1 cellular context compared by ENCODE assay signal in the genomic region with DNA sequence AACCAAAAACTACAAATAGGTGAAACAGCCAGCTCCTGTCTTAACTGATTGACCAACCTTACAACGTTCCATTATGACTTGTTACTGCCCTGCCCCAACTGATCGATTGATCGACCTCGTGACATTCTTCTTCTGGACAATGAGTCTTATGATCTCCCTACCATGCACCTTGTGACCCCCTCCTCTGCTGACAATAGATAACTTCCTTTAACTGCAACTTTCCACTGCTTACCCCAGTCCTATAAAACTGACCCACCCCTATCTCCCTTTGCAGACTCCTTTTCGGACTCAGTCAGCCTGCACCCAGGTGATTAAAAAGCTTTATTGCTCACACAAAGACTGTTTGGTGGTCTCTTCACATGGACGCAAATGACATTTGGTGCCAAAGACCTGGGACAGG.
TF ChIP-seq lines count a peak whose summit lies in the region.
"Not testable (repeated sequence)": the region's sequence is repeated elsewhere in the genome, so short reads cannot be mapped to it uniquely, and the experiment has no call there.

No MANE protein-coding gene starts in this region.

TF ChIP-seq in K562, 482 proteins besides CTCF, POLR2A, EP300 and RAD21 (continues in another document):
- TF ChIP-seq, protein P1, sequence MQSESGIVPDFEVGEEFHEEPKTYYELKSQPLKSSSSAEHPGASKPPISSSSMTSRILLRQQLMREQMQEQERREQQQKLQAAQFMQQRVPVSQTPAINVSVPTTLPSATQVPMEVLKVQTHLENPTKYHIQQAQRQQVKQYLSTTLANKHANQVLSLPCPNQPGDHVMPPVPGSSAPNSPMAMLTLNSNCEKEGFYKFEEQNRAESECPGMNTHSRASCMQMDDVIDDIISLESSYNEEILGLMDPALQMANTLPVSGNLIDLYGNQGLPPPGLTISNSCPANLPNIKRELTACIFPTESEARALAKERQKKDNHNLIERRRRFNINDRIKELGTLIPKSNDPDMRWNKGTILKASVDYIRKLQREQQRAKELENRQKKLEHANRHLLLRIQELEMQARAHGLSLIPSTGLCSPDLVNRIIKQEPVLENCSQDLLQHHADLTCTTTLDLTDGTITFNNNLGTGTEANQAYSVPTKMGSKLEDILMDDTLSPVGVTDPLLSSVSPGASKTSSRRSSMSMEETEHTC (IDR thresholded peaks at IDR 0.05): peak; percentile 74; the same call in 1 of the 2 replicates
- TF ChIP-seq HLTF (IDR thresholded peaks at IDR 0.05): 0 out of 2 replicates have a peak, but pooled peaks have one; percentile 56
- peak; percentile 80 for TF ChIP-seq TOE1 (IDR thresholded peaks at IDR 0.05; ENCODE audit: borderline replicate concordance)
- not testable (repeated sequence) for TF ChIP-seq TOE1 (CRISPR knock-in tag; IDR thresholded peaks at IDR 0.05; ENCODE audit: borderline replicate concordance, low read depth); TEAD4 (CRISPR knock-in tag; IDR thresholded peaks at IDR 0.05; ENCODE audit: borderline replicate concordance)
- peak; percentile 80 for TF ChIP-seq SMARCA4 (IDR thresholded peaks at IDR 0.05)
- peak; percentile 97 for TF ChIP-seq CBFA2T3 (IDR thresholded peaks at IDR 0.05)
- peak; percentile 32 for TF ChIP-seq NEUROD1 (IDR thresholded peaks at IDR 0.05; ENCODE audit: borderline replicate concordance, low read depth, low read length, partially characterized antibody)
- peak; percentile 54; the same call in 1 of the 2 replicates for TF ChIP-seq RAD51 (IDR thresholded peaks at IDR 0.05; ENCODE audit: borderline replicate concordance, low read depth)
- peak; percentile 74; the same call in 1 of the 2 replicates for TF ChIP-seq POLR2AphosphoS5 (IDR thresholded peaks at IDR 0.05; ENCODE audit: control insufficient read depth, insufficient read depth, low read depth, low read length)
- TF ChIP-seq, protein P2, sequence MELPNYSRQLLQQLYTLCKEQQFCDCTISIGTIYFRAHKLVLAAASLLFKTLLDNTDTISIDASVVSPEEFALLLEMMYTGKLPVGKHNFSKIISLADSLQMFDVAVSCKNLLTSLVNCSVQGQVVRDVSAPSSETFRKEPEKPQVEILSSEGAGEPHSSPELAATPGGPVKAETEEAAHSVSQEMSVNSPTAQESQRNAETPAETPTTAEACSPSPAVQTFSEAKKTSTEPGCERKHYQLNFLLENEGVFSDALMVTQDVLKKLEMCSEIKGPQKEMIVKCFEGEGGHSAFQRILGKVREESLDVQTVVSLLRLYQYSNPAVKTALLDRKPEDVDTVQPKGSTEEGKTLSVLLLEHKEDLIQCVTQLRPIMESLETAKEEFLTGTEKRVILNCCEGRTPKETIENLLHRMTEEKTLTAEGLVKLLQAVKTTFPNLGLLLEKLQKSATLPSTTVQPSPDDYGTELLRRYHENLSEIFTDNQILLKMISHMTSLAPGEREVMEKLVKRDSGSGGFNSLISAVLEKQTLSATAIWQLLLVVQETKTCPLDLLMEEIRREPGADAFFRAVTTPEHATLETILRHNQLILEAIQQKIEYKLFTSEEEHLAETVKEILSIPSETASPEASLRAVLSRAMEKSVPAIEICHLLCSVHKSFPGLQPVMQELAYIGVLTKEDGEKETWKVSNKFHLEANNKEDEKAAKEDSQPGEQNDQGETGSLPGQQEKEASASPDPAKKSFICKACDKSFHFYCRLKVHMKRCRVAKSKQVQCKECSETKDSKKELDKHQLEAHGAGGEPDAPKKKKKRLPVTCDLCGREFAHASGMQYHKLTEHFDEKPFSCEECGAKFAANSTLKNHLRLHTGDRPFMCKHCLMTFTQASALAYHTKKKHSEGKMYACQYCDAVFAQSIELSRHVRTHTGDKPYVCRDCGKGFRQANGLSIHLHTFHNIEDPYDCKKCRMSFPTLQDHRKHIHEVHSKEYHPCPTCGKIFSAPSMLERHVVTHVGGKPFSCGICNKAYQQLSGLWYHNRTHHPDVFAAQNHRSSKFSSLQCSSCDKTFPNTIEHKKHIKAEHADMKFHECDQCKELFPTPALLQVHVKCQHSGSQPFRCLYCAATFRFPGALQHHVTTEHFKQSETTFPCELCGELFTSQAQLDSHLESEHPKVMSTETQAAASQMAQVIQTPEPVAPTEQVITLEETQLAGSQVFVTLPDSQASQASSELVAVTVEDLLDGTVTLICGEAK (IDR thresholded peaks at IDR 0.05): peak; percentile 63
- TF ChIP-seq, protein P2 (CRISPR knock-in tag; IDR thresholded peaks at IDR 0.05): not testable (repeated sequence)
- TF ChIP-seq ATF7 (IDR thresholded peaks at IDR 0.05): 0 out of 2 replicates have a peak, but pooled peaks have one; percentile 32
- TF ChIP-seq ELF4 (CRISPR knock-in tag; IDR thresholded peaks at IDR 0.05): peak; percentile 67; the same call in 1 of the 2 replicates
- TF ChIP-seq EHMT2 (IDR thresholded peaks at IDR 0.05): peak; percentile 67
- peak; percentile 95 for TF ChIP-seq ARID1B (IDR thresholded peaks at IDR 0.05)
- peak; percentile 25; the same call in 1 of the 2 replicates for TF ChIP-seq ZNF134 (CRISPR knock-in tag; conservative IDR thresholded peaks at IDR 0.05)
- TF ChIP-seq ARNT (IDR thresholded peaks at IDR 0.05): peak; percentile 69 to 76; a peak in 2 of 4 replicates
- TF ChIP-seq SMARCC2 (IDR thresholded peaks at IDR 0.05; ENCODE audit: low read depth): 0 out of 2 replicates have a peak, but pooled peaks have one; percentile 28
- TF ChIP-seq PML (IDR thresholded peaks at IDR 0.05; ENCODE audit: low read length): 0 out of 2 replicates have a peak, but pooled peaks have one; percentile 22
- peak; percentile 33; the same call in 1 of the 2 replicates for TF ChIP-seq BCOR (IDR thresholded peaks at IDR 0.05)
- TF ChIP-seq NCOA4 (IDR thresholded peaks at IDR 0.05; ENCODE audit: partially characterized antibody): peak; percentile 50
- peak; percentile 41 for TF ChIP-seq CXXC5 (CRISPR knock-in tag; IDR thresholded peaks at IDR 0.05)
- TF ChIP-seq, protein P3, sequence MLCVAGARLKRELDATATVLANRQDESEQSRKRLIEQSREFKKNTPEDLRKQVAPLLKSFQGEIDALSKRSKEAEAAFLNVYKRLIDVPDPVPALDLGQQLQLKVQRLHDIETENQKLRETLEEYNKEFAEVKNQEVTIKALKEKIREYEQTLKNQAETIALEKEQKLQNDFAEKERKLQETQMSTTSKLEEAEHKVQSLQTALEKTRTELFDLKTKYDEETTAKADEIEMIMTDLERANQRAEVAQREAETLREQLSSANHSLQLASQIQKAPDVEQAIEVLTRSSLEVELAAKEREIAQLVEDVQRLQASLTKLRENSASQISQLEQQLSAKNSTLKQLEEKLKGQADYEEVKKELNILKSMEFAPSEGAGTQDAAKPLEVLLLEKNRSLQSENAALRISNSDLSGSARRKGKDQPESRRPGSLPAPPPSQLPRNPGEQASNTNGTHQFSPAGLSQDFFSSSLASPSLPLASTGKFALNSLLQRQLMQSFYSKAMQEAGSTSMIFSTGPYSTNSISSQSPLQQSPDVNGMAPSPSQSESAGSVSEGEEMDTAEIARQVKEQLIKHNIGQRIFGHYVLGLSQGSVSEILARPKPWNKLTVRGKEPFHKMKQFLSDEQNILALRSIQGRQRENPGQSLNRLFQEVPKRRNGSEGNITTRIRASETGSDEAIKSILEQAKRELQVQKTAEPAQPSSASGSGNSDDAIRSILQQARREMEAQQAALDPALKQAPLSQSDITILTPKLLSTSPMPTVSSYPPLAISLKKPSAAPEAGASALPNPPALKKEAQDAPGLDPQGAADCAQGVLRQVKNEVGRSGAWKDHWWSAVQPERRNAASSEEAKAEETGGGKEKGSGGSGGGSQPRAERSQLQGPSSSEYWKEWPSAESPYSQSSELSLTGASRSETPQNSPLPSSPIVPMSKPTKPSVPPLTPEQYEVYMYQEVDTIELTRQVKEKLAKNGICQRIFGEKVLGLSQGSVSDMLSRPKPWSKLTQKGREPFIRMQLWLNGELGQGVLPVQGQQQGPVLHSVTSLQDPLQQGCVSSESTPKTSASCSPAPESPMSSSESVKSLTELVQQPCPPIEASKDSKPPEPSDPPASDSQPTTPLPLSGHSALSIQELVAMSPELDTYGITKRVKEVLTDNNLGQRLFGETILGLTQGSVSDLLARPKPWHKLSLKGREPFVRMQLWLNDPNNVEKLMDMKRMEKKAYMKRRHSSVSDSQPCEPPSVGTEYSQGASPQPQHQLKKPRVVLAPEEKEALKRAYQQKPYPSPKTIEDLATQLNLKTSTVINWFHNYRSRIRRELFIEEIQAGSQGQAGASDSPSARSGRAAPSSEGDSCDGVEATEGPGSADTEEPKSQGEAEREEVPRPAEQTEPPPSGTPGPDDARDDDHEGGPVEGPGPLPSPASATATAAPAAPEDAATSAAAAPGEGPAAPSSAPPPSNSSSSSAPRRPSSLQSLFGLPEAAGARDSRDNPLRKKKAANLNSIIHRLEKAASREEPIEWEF (CRISPR knock-in tag; IDR thresholded peaks at IDR 0.05): peak; percentile 90; the same call in 1 of the 2 replicates
- TF ChIP-seq L3MBTL2 (IDR thresholded peaks at IDR 0.05): 0 out of 2 replicates have a peak, but pooled peaks have one; percentile 15
- peak; percentile 93 for TF ChIP-seq NCOR1 (IDR thresholded peaks at IDR 0.05)
- peak; percentile 90 for TF ChIP-seq MTA2 (IDR thresholded peaks at IDR 0.05; ENCODE audit: low read depth)
- TF ChIP-seq NCOA1 (IDR thresholded peaks at IDR 0.05; ENCODE audit: low read depth): peak; percentile 73; the same call in 1 of the 2 replicates
- TF ChIP-seq, protein P4, sequence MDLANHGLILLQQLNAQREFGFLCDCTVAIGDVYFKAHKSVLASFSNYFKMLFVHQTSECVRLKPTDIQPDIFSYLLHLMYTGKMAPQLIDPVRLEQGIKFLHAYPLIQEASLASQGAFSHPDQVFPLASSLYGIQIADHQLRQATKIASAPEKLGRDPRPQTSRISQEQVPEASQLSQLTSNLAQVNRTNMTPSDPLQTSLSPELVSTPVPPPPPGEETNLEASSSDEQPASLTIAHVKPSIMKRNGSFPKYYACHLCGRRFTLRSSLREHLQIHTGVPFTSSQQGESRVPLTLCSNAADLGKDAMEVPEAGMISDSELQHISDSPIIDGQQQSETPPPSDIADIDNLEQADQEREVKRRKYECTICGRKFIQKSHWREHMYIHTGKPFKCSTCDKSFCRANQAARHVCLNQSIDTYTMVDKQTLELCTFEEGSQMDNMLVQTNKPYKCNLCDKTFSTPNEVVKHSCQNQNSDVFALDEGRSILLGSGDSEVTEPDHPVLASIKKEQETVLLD (IDR thresholded peaks at IDR 0.05): 0 out of 2 replicates have a peak, but pooled peaks have one; percentile 45
- TF ChIP-seq, protein P5, sequence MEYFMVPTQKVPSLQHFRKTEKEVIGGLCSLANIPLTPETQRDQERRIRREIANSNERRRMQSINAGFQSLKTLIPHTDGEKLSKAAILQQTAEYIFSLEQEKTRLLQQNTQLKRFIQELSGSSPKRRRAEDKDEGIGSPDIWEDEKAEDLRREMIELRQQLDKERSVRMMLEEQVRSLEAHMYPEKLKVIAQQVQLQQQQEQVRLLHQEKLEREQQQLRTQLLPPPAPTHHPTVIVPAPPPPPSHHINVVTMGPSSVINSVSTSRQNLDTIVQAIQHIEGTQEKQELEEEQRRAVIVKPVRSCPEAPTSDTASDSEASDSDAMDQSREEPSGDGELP (CRISPR knock-in tag; IDR thresholded peaks at IDR 0.05; ENCODE audit: borderline replicate concordance): 0 out of 2 replicates have a peak, but pooled peaks have one; percentile 21
- TF ChIP-seq KLF16 (IDR thresholded peaks at IDR 0.05): peak; percentile 75; the same call in 1 of the 2 replicates
- TF ChIP-seq KDM1A (IDR thresholded peaks at IDR 0.05): peak; percentile 66 to 67
- TF ChIP-seq TEAD4 (IDR thresholded peaks at IDR 0.05; ENCODE audit: low read length): peak; percentile 83
- peak; percentile 79; the same call in 1 of the 2 replicates for TF ChIP-seq CC2D1A (IDR thresholded peaks at IDR 0.05)
- peak; percentile 92 for TF ChIP-seq TCF3 (CRISPR knock-in tag; IDR thresholded peaks at IDR 0.05)
- TF ChIP-seq, protein P6, sequence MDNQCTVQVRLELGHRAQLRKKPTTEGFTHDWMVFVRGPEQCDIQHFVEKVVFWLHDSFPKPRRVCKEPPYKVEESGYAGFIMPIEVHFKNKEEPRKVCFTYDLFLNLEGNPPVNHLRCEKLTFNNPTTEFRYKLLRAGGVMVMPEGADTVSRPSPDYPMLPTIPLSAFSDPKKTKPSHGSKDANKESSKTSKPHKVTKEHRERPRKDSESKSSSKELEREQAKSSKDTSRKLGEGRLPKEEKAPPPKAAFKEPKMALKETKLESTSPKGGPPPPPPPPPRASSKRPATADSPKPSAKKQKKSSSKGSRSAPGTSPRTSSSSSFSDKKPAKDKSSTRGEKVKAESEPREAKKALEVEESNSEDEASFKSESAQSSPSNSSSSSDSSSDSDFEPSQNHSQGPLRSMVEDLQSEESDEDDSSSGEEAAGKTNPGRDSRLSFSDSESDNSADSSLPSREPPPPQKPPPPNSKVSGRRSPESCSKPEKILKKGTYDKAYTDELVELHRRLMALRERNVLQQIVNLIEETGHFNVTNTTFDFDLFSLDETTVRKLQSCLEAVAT (IDR thresholded peaks at IDR 0.05): 0 out of 4 replicates have a peak, but pooled peaks of 1 of the 2 experiments have one; percentile 36
- peak; percentile 81 for TF ChIP-seq SOX6 (IDR thresholded peaks at IDR 0.05)
- peak; percentile 88 to 91 for TF ChIP-seq TRIM24 (IDR thresholded peaks at IDR 0.05)
